Comparison of ENCODE assay signal across 6 cellular contexts in genomic region chr11:47395225-47396048, GRCh38.
DNase-seq lines count a peak whose midpoint lies in the region.
"Had no signal": no experiment of that assay in that cellular context is flagged by ENCODE, and none has a peak within 500 bp of the region (broad histone marks: within the 10 kb centered on the region; RNA-seq: fewer than 3 reads in every experiment).

No MANE protein-coding gene starts in this region.

- H3K9me3 ChIP-seq in duodenal mucosa (ENCODE audit: control insufficient read depth in 1 of 2, low read length in 2 of 2) = no peaks in the 10 kb centered on the region
- no peaks in the 10 kb centered on the region for H3K9me3 ChIP-seq in stomach smooth muscle (ENCODE audit: control insufficient read depth in 2 of 2, low read length in 2 of 2)

- peak overlapping the region in 1 of 2 donors; percentile 59 for H3K9ac ChIP-seq in duodenal mucosa (ENCODE audit: low read depth in 1 of 2, low read length in 2 of 2)
- peak overlapping the region in 1 of 2 donors; percentile 13 for H3K9ac ChIP-seq in stomach smooth muscle (ENCODE audit: low read length in 2 of 2)

- H3K36me3 ChIP-seq in duodenal mucosa (ENCODE audit: control insufficient read depth in 1 of 2, insufficient read depth in 2 of 2, low read length in 2 of 2) = no peaks in the 10 kb centered on the region
- H3K36me3 ChIP-seq in stomach smooth muscle (ENCODE audit: control insufficient read depth in 2 of 2, insufficient read depth in 2 of 2, low read length in 2 of 2) = no peaks in the 10 kb centered on the region

- H3K27ac ChIP-seq in duodenal mucosa (ENCODE audit: low read depth, low read length) (peak overlapping the region; percentile 79), stomach smooth muscle (ENCODE audit: low read length) (peak overlapping the region; percentile 53)
- H3K27ac ChIP-seq: foreskin keratinocyte had no signal

- no peaks in the 10 kb centered on the region for H3K27me3 ChIP-seq in duodenal mucosa (ENCODE audit: control insufficient read depth in 1 of 2, insufficient read depth in 2 of 2, low read length in 2 of 2)
- no peaks in the 10 kb centered on the region for H3K27me3 ChIP-seq in stomach smooth muscle (ENCODE audit: control insufficient read depth in 1 of 2, insufficient read depth in 2 of 2, low read length in 2 of 2)
- H3K27me3 ChIP-seq: foreskin keratinocyte had no signal

- H3K4me1 ChIP-seq in duodenal mucosa (ENCODE audit: control insufficient read depth in 1 of 2, insufficient read depth in 2 of 2, low read length in 2 of 2) (peaks cover 10 to 31% of the 10 kb centered on the region in 2 donors), stomach smooth muscle (ENCODE audit: control insufficient read depth, insufficient read depth, low read length) (peaks cover 11% of the 10 kb centered on the region)

- H3K4me3 ChIP-seq in duodenal mucosa (ENCODE audit: low read depth in 1 of 2, low read length in 2 of 2) (peak overlapping the region; percentile 15 to 28), stomach smooth muscle (ENCODE audit: low read length in 2 of 2) (no peak overlapping the region)

- DNase-seq in NOMO-1 treated with DMSO at 0.1 percent for 48 hours (lab: John Stamatoyannopoulos, UW; ENCODE audit: unreplicated experiment) = peak; percentile 28
- no peak for DNase-seq in NCI-H510A treated with DMSO at 0.1 percent for 48 hours (lab: John Stamatoyannopoulos, UW)
- no peak for DNase-seq in GM19238 (ENCODE audit: insufficient read length, low spot score)
- DNase-seq: foreskin keratinocyte had no signal

Comparison
In these comparisons a context has a peak if more than half of its experiments do, and no peak if none do; other contexts are left out.
1. H3K4me3 ChIP-seq: peak in duodenal mucosa (2 of 2); none in stomach smooth muscle (0 of 2).